25 cellular contexts compared by ENCODE assay signal in genomic region chr19:28492201-28492600, GRCh38.
"Had no signal": no experiment of that assay in that cellular context is flagged by ENCODE, and none has a peak within 500 bp of the region (broad histone marks: within the 10 kb centered on the region; RNA-seq: fewer than 3 reads in every experiment).

No MANE protein-coding gene starts in this region.

- H3K27ac ChIP-seq: HL-60, KMS-11, SJSA1, SK-N-MC had no signal

- H3K4me2 ChIP-seq: KMS-11 had no signal

- FAIRE-seq: HTR-8/SVneo, K562 had no signal

- ATAC-seq: K562, Panc1, PC-3, Right ventricle myocardium inferior had no signal

- H3K27me3 ChIP-seq: SJSA1 had no signal

- H3K9me3 ChIP-seq: SJSA1 had no signal

- H3K4me1 ChIP-seq: SJSA1 had no signal

- H3K4me3 Mint-ChIP-seq: IgD-negative memory B cell had no signal

- H3K36me3 Mint-ChIP-seq: IgD-negative memory B cell had no signal

- H3K4me3 ChIP-seq: K562, SJSA1, SK-N-MC had no signal

- H3K27ac Mint-ChIP-seq: IgD-negative memory B cell had no signal

- H3K9ac ChIP-seq: KMS-11 had no signal

- H3K36me3 ChIP-seq: SJSA1 had no signal

- DNase-seq: Kasumi-1; MV-4-11; NCI-H1048; NCI-H1105; NCI-H1417; NCI-H1436 treated with DMSO at 0.1 percent for 48 hours; NCI-H1694; NCI-H187 treated with DMSO at 0.1 percent for 48 hours; NCI-H2029 treated with DMSO at 0.1 percent for 48 hours; NCI-H2227 treated with DMSO at 0.1 percent for 48 hours; NCI-H524; NCI-H82; NK-92 treated with Interleukin-12 subunit alpha and Interleukin-12 subunit beta, amount 100 ng/mL, for 24 hours; PC-3; SHP77 treated with DMSO at 0.1 percent for 48 hours; T-helper 2 cell had no signal
